9 cellular contexts compared by ENCODE assay signal in the genomic region with DNA sequence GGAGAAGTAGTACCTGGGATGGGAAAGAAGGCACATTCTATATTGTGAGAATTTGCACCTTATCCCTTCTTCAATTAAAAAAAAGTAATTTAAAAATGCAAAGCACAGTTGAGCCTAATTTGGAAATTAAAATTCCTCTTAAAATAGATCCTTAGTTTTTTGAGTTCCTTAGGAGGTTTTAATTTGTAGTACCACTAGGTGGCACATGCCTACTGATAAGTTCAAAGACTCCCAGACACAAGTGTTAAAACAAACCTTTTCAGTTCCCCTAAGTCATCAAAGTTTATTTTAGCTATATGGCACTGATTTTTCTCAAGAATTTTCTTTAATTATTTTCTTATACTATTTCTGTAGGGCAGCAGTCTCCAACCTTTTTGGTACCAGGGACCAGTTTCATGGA.
DNase-seq lines count a peak whose midpoint lies in the region; ATAC-seq and TF ChIP-seq lines count a peak whose summit lies in the region.
"Had no signal": no experiment of that assay in that cellular context is flagged by ENCODE, and none has a peak within 500 bp of the region (broad histone marks: within the 10 kb centered on the region; RNA-seq: fewer than 3 reads in every experiment).

No MANE protein-coding gene starts in this region.

- no peak overlapping the region for H3K4me3 Mint-ChIP-seq in T-helper 2 cell treated with Interferon-gamma antibody and Interleukin-4, amounts not matched to agents 5 μg/mL and 100 μg/mL, for 36 hours
- H3K4me3 Mint-ChIP-seq: activated naive CD8-positive, alpha-beta T cell had no signal

- H3K4me3 ChIP-seq in choroid plexus epithelial cell (ENCODE audit: low read depth, low read length), result no peak overlapping the region

- H3K9me3 Mint-ChIP-seq in T-helper 2 cell treated with Interferon-gamma antibody and Interleukin-4, amounts not matched to agents 5 μg/mL and 100 μg/mL, for 36 hours, result no peaks in the 10 kb centered on the region

- TF ChIP-seq CTCF in choroid plexus epithelial cell (conservative IDR thresholded peaks at IDR 0.05; ENCODE audit: low read depth, low read length), result peak; percentile 66

- no peaks in the 10 kb centered on the region for H3K36me3 Mint-ChIP-seq in T-helper 2 cell treated with Interferon-gamma antibody and Interleukin-4, amounts not matched to agents 5 μg/mL and 100 μg/mL, for 36 hours (ENCODE audit: low read depth)
- H3K36me3 Mint-ChIP-seq: activated naive CD8-positive, alpha-beta T cell had no signal

- H3K4me1 Mint-ChIP-seq in T-helper 2 cell treated with Interferon-gamma antibody and Interleukin-4, amounts not matched to agents 5 μg/mL and 100 μg/mL, for 36 hours (ENCODE audit: low read depth), result no peaks in the 10 kb centered on the region

- no peaks in the 10 kb centered on the region for H3K27me3 Mint-ChIP-seq in T-helper 2 cell treated with Interferon-gamma antibody and Interleukin-4, amounts not matched to agents 5 μg/mL and 100 μg/mL, for 36 hours (ENCODE audit: low read depth)
- H3K27me3 Mint-ChIP-seq: activated naive CD8-positive, alpha-beta T cell had no signal

- peak; percentile 18 for DNase-seq in NCI-H510A treated with DMSO at 0.1 percent for 48 hours (lab: John Stamatoyannopoulos, UW)
- no peak for DNase-seq in NCI-H510A (lab: John Stamatoyannopoulos, UW)
- DNase-seq in NCI-H345 treated with DMSO at 0.1 percent for 48 hours (lab: John Stamatoyannopoulos, UW; ENCODE audit: unreplicated experiment), result peak; percentile 15
- DNase-seq in choroid plexus epithelial cell (ENCODE audit: low read depth), result peak; percentile 76
- DNase-seq in myocyte (ENCODE audit: low read depth), result peak; percentile 62
- DNase-seq in T-helper 2 cell treated with Interferon-gamma antibody and Interleukin-4, amounts not matched to agents 5 μg/mL and 100 μg/mL, for 36 hours (ENCODE audit: low spot score), result no peak

- ATAC-seq in HG02678 (IDR thresholded peaks at IDR 0.05; ENCODE audit: unreplicated experiment) (peak; percentile 74), GM18870 (IDR thresholded peaks at IDR 0.05; ENCODE audit: unreplicated experiment) (no peak)

- no peak overlapping the region for H3K27ac Mint-ChIP-seq in T-helper 2 cell treated with Interferon-gamma antibody and Interleukin-4, amounts not matched to agents 5 μg/mL and 100 μg/mL, for 36 hours
- H3K27ac Mint-ChIP-seq: activated naive CD8-positive, alpha-beta T cell had no signal

Comparison
In these comparisons a context has a peak if more than half of its experiments do, and no peak if none do; other contexts are left out.
1. DNase-seq: peak in NCI-H510A treated with DMSO at 0.1 percent for 48 hours (single experiment), NCI-H345 treated with DMSO at 0.1 percent for 48 hours (single experiment), choroid plexus epithelial cell (single experiment) and myocyte (single experiment); none in NCI-H510A (single experiment) and T-helper 2 cell treated with Interferon-gamma antibody and Interleukin-4, amounts not matched to agents 5 μg/mL and 100 μg/mL, for 36 hours (single experiment).